In genomic region chr18:58228762-58229161, GRCh38 we compare ENCODE assay signal across 11 cellular contexts.
"Had no signal": no experiment of that assay in that cellular context is flagged by ENCODE, and none has a peak within 500 bp of the region (broad histone marks: within the 10 kb centered on the region; RNA-seq: fewer than 3 reads in every experiment).

No MANE protein-coding gene starts in this region.

- H3K4me2 ChIP-seq: smooth muscle cell had no signal

- H3K9me3 Mint-ChIP-seq: activated naive CD4-positive, alpha-beta T cell treated with anti-CD3 and anti-CD28 coated beads, Interleukin-2, amount 50 U/mL, for 24 hours; central memory CD8-positive, alpha-beta T cell; neural crest cell; stimulated activated effector memory CD8-positive, alpha-beta T cell treated with anti-CD3 and anti-CD28 coated beads, Interleukin-12 subunit alpha, Interleukin-12 subunit beta, amount 100 ng/mL, for 72 hours had no signal

- H3K4me3 Mint-ChIP-seq: activated naive CD4-positive, alpha-beta T cell treated with anti-CD3 and anti-CD28 coated beads, Interleukin-2, amount 50 U/mL, for 24 hours; central memory CD8-positive, alpha-beta T cell; memory B cell; neural crest cell; stimulated activated effector memory CD8-positive, alpha-beta T cell treated with anti-CD3 and anti-CD28 coated beads, Interleukin-12 subunit alpha, Interleukin-12 subunit beta, amount 100 ng/mL, for 72 hours; T-helper 17 cell had no signal

- H3K27me3 ChIP-seq: left lung, ovary had no signal

- H3K4me3 ChIP-seq: left lung, ovary, smooth muscle cell had no signal

- DNase-seq: effector memory CD4-positive, alpha-beta T cell; left lung; ovary; T-helper 17 cell had no signal

- H3K4me1 Mint-ChIP-seq: activated naive CD4-positive, alpha-beta T cell treated with anti-CD3 and anti-CD28 coated beads, Interleukin-2, amount 50 U/mL, for 24 hours; central memory CD8-positive, alpha-beta T cell had no signal

- H3K9me3 ChIP-seq: left lung, ovary had no signal

- H3K27ac ChIP-seq: epithelial cell of prostate, ovary had no signal

- H3K27me3 Mint-ChIP-seq: activated naive CD4-positive, alpha-beta T cell treated with anti-CD3 and anti-CD28 coated beads, Interleukin-2, amount 50 U/mL, for 24 hours; memory B cell had no signal

- H3K27ac Mint-ChIP-seq: activated naive CD4-positive, alpha-beta T cell treated with anti-CD3 and anti-CD28 coated beads, Interleukin-2, amount 50 U/mL, for 24 hours; stimulated activated effector memory CD8-positive, alpha-beta T cell treated with anti-CD3 and anti-CD28 coated beads, Interleukin-12 subunit alpha, Interleukin-12 subunit beta, amount 100 ng/mL, for 72 hours; T-helper 17 cell had no signal

- ATAC-seq: stimulated activated effector memory CD8-positive, alpha-beta T cell treated with anti-CD3 and anti-CD28 coated beads, Interleukin-12 subunit alpha, Interleukin-12 subunit beta, amount 100 ng/mL, for 72 hours; T-helper 17 cell had no signal

- H3K36me3 Mint-ChIP-seq: activated naive CD4-positive, alpha-beta T cell treated with anti-CD3 and anti-CD28 coated beads, Interleukin-2, amount 50 U/mL, for 24 hours; stimulated activated effector memory CD8-positive, alpha-beta T cell treated with anti-CD3 and anti-CD28 coated beads, Interleukin-12 subunit alpha, Interleukin-12 subunit beta, amount 100 ng/mL, for 72 hours had no signal

- H3K36me3 ChIP-seq: left lung, ovary had no signal
